In genomic region chr10:66852811-66853210, GRCh38 we compare ENCODE assay signal across 19 cellular contexts.
DNase-seq lines count a peak whose midpoint lies in the region; ATAC-seq and TF ChIP-seq lines count a peak whose summit lies in the region.
"Had no signal": no experiment of that assay in that cellular context is flagged by ENCODE, and none has a peak within 500 bp of the region (broad histone marks: within the 10 kb centered on the region; RNA-seq: fewer than 3 reads in every experiment).

No MANE protein-coding gene starts in this region.

- H3K4me1 ChIP-seq in esophagus muscularis mucosa, result no peaks in the 10 kb centered on the region
- H3K4me1 ChIP-seq: BE2C; BLaER1 treated with 17β-estradiol and CSF1 and Interleukin-3, amounts not matched to agents 10 nM and 100 nM had no signal

- intact Hi-C loops in esophagus muscularis mucosa (cut with DNase I), result no loop called here
- intact Hi-C loops in activated CD4-positive, alpha-beta T cell treated with anti-CD3 and anti-CD28 coated beads, Interleukin-2, amount 10 ng/mL, durations not matched to agents 24 days and 14 days (cut with micrococcal nuclease), result no loop called here

- H3K4me3 ChIP-seq in WERI-Rb-1 (ENCODE audit: low read depth, low read length) (no peak overlapping the region), esophagus muscularis mucosa (no peak overlapping the region)
- H3K4me3 ChIP-seq: BLaER1 treated with 17β-estradiol and CSF1 and Interleukin-3, amounts not matched to agents 10 nM and 100 nM; HAP-1 had no signal

- in situ Hi-C loops in G401 (cut with HindIII; ENCODE audit: low sequenced_read_pairs), result no loop called here

- no peak overlapping the region for H3K4me3 Mint-ChIP-seq in glutamatergic neuron (ENCODE audit: unreplicated experiment)
- H3K4me3 Mint-ChIP-seq in activated CD4-positive, alpha-beta T cell treated with anti-CD3 and anti-CD28 coated beads, Interleukin-2, amount 10 ng/mL, durations not matched to agents 24 days and 14 days, result no peak overlapping the region
- H3K4me3 Mint-ChIP-seq in activated T-cell treated with anti-CD3 and anti-CD28 coated beads, Interleukin-2, amount 50 U/mL, for 4 hours, result no peak overlapping the region
- H3K4me3 Mint-ChIP-seq: CD14-positive monocyte; CD4-positive, alpha-beta T cell; CD8-positive, alpha-beta memory T cell; HFFc6 had no signal

- DNase-seq in G401 (ENCODE audit: low spot score) (peak; percentile 65), WERI-Rb-1 (peak; percentile 17), glutamatergic neuron (peak; percentile 34), esophagus muscularis mucosa (ENCODE audit: extremely low spot score) (no peak)
- DNase-seq in activated CD4-positive, alpha-beta T cell treated with anti-CD3 and anti-CD28 coated beads, Interleukin-2, amount 10 ng/mL, durations not matched to agents 24 days and 14 days, result no peak
- no peak for DNase-seq in activated T-cell treated with anti-CD3 and anti-CD28 coated beads, Interleukin-2, amount 50 U/mL, for 4 hours
- DNase-seq: AML-193; BE2C; Calu3; CD4-positive, alpha-beta T cell; CD8-positive, alpha-beta memory T cell; DMS53; DMS79 treated with DMSO at 0.1 percent for 48 hours; GOT3; HFFc6 had no signal

- H3K9me3 ChIP-seq in WERI-Rb-1 (ENCODE audit: severe bottlenecking) (no peaks in the 10 kb centered on the region), esophagus muscularis mucosa (no peaks in the 10 kb centered on the region)
- H3K9me3 ChIP-seq: BE2C; BLaER1 treated with 17β-estradiol and CSF1 and Interleukin-3, amounts not matched to agents 10 nM and 100 nM; HAP-1 had no signal

- H3K27ac ChIP-seq in WERI-Rb-1, result peak overlapping the region; percentile 51
- no peak overlapping the region for H3K27ac ChIP-seq in esophagus muscularis mucosa (replicated peaks in 1 of 4)
- H3K27ac ChIP-seq: 22Rv1; BLaER1 treated with 17β-estradiol and CSF1 and Interleukin-3, amounts not matched to agents 10 nM and 100 nM had no signal

- H3K36me3 Mint-ChIP-seq in glutamatergic neuron (ENCODE audit: unreplicated experiment), result no peaks in the 10 kb centered on the region
- H3K36me3 Mint-ChIP-seq in activated CD4-positive, alpha-beta T cell treated with anti-CD3 and anti-CD28 coated beads, Interleukin-2, amount 10 ng/mL, durations not matched to agents 24 days and 14 days (ENCODE audit: low read depth), result no peaks in the 10 kb centered on the region
- no peaks in the 10 kb centered on the region for H3K36me3 Mint-ChIP-seq in activated T-cell treated with anti-CD3 and anti-CD28 coated beads, Interleukin-2, amount 50 U/mL, for 4 hours (ENCODE audit: insufficient read depth)
- H3K36me3 Mint-ChIP-seq: CD14-positive monocyte; CD8-positive, alpha-beta memory T cell had no signal

- H3K27me3 ChIP-seq in WERI-Rb-1 (ENCODE audit: insufficient read depth, low read depth, severe bottlenecking) (no peaks in the 10 kb centered on the region), esophagus muscularis mucosa (no peaks in the 10 kb centered on the region)
- H3K27me3 ChIP-seq: BE2C; BLaER1 treated with 17β-estradiol and CSF1 and Interleukin-3, amounts not matched to agents 10 nM and 100 nM had no signal

- H3K27ac Mint-ChIP-seq in glutamatergic neuron (ENCODE audit: unreplicated experiment), result peak overlapping the region; percentile 69
- no peak overlapping the region for H3K27ac Mint-ChIP-seq in activated CD4-positive, alpha-beta T cell treated with anti-CD3 and anti-CD28 coated beads, Interleukin-2, amount 10 ng/mL, durations not matched to agents 24 days and 14 days
- H3K27ac Mint-ChIP-seq: CD14-positive monocyte; CD4-positive, alpha-beta T cell; CD8-positive, alpha-beta memory T cell; HFFc6 had no signal

- TF ChIP-seq POLR2A in esophagus muscularis mucosa (IDR thresholded peaks at IDR 0.05; ENCODE audit: low read depth), result no peak

- 79% methylated on average over 1 of the region's 1 CpG for WGBS in esophagus muscularis mucosa

- H3K27me3 Mint-ChIP-seq in glutamatergic neuron (ENCODE audit: unreplicated experiment), result peaks cover 3% of the 10 kb centered on the region
- H3K27me3 Mint-ChIP-seq in activated CD4-positive, alpha-beta T cell treated with anti-CD3 and anti-CD28 coated beads, Interleukin-2, amount 10 ng/mL, durations not matched to agents 24 days and 14 days, result no peaks in the 10 kb centered on the region
- no peaks in the 10 kb centered on the region for H3K27me3 Mint-ChIP-seq in activated T-cell treated with anti-CD3 and anti-CD28 coated beads, Interleukin-2, amount 50 U/mL, for 4 hours (ENCODE audit: low read depth)
- H3K27me3 Mint-ChIP-seq: CD4-positive, alpha-beta T cell; CD8-positive, alpha-beta memory T cell had no signal

- no peak for ATAC-seq in activated T-cell treated with anti-CD3 and anti-CD28 coated beads, Interleukin-2, amount 50 U/mL, for 4 hours

- H3K36me3 ChIP-seq in WERI-Rb-1 (no peaks in the 10 kb centered on the region), esophagus muscularis mucosa (no peaks in the 10 kb centered on the region)
- H3K36me3 ChIP-seq: BE2C; BLaER1 treated with 17β-estradiol and CSF1 and Interleukin-3, amounts not matched to agents 10 nM and 100 nM; HAP-1 had no signal

- H3K4me1 Mint-ChIP-seq in glutamatergic neuron (ENCODE audit: low read depth, unreplicated experiment), result peaks cover 31% of the 10 kb centered on the region
- H3K4me1 Mint-ChIP-seq in activated CD4-positive, alpha-beta T cell treated with anti-CD3 and anti-CD28 coated beads, Interleukin-2, amount 10 ng/mL, durations not matched to agents 24 days and 14 days, result no peaks in the 10 kb centered on the region
- no peaks in the 10 kb centered on the region for H3K4me1 Mint-ChIP-seq in activated T-cell treated with anti-CD3 and anti-CD28 coated beads, Interleukin-2, amount 50 U/mL, for 4 hours (ENCODE audit: low read depth)
- H3K4me1 Mint-ChIP-seq: CD14-positive monocyte; CD8-positive, alpha-beta memory T cell had no signal

- TF ChIP-seq CTCF in WERI-Rb-1 (IDR thresholded peaks at IDR 0.05; ENCODE audit: low read depth, low read length) (no peak), glutamatergic neuron (IDR thresholded peaks at IDR 0.05; ENCODE audit: partially characterized antibody, unreplicated experiment) (no peak), esophagus muscularis mucosa (IDR thresholded peaks at IDR 0.05) (no peak)

- peaks cover 7% of the 10 kb centered on the region for H3K9me3 Mint-ChIP-seq in glutamatergic neuron (ENCODE audit: unreplicated experiment)
- H3K9me3 Mint-ChIP-seq in activated CD4-positive, alpha-beta T cell treated with anti-CD3 and anti-CD28 coated beads, Interleukin-2, amount 10 ng/mL, durations not matched to agents 24 days and 14 days, result no peaks in the 10 kb centered on the region
- H3K9me3 Mint-ChIP-seq in activated T-cell treated with anti-CD3 and anti-CD28 coated beads, Interleukin-2, amount 50 U/mL, for 4 hours, result no peaks in the 10 kb centered on the region
- H3K9me3 Mint-ChIP-seq: CD4-positive, alpha-beta T cell; HFFc6 had no signal

- no peak for TF ChIP-seq EP300 in esophagus muscularis mucosa (IDR thresholded peaks at IDR 0.05)

Comparison
In these comparisons a context has a peak if more than half of its experiments do, and no peak if none do; other contexts are left out.
1. DNase-seq: peak in G401 (single experiment), WERI-Rb-1 (single experiment) and glutamatergic neuron (single experiment); none in esophagus muscularis mucosa (single experiment), activated CD4-positive, alpha-beta T cell treated with anti-CD3 and anti-CD28 coated beads, Interleukin-2, amount 10 ng/mL, durations not matched to agents 24 days and 14 days (single experiment) and activated T-cell treated with anti-CD3 and anti-CD28 coated beads, Interleukin-2, amount 50 U/mL, for 4 hours (single experiment).